ENCODE assay signal across 19 cellular contexts in the genomic region with DNA sequence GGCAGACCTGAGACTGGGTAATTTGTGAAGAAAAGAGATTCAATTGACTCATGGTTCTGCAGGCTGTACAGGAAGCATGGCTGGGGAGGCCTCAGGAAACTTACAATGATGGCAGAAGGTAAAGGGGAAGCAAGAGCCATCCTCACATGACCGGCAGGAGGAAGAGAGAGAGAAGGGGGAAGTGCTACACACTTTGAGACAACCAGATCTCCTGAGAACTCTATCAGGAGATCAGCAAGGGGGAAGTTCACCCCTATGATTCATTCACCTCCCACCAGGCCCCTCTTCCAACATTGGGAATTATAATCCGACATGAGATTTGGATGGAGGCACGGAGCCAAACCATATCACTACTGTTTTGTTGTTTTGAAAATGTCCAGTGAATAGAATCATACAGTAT.
DNase-seq lines count a peak whose midpoint lies in the region; ATAC-seq and TF ChIP-seq lines count a peak whose summit lies in the region.
"Had no signal": no experiment of that assay in that cellular context is flagged by ENCODE, and none has a peak within 500 bp of the region (broad histone marks: within the 10 kb centered on the region; RNA-seq: fewer than 3 reads in every experiment).

No MANE protein-coding gene starts in this region.

- H3K36me3 Mint-ChIP-seq in CD14-positive monocyte: peaks cover 70 to 80% of the 10 kb centered on the region in 2 donors
- H3K36me3 Mint-ChIP-seq: activated CD4-positive, alpha-beta memory T cell treated with anti-CD3 and anti-CD28 coated beads for 36 hours; activated naive CD8-positive, alpha-beta T cell treated with anti-CD3 and anti-CD28 coated beads, Interleukin-2, amount 10 ng/mL, durations not matched to agents 7 days and 5 days had no signal

- peaks cover 77% of the 10 kb centered on the region for H3K4me1 Mint-ChIP-seq in CD14-positive monocyte

- peaks cover 0 to 5% (median 0%) of the 10 kb centered on the region in 3 donors for H3K27me3 Mint-ChIP-seq in CD14-positive monocyte (ENCODE audit: low read depth in 3 of 3)

- peak overlapping the region; percentile 85 to 91 (median 86) for H3K27ac Mint-ChIP-seq in CD14-positive monocyte
- H3K27ac Mint-ChIP-seq: activated CD4-positive, alpha-beta memory T cell treated with anti-CD3 and anti-CD28 coated beads for 36 hours; activated naive CD8-positive, alpha-beta T cell treated with anti-CD3 and anti-CD28 coated beads, Interleukin-2, amount 10 ng/mL, durations not matched to agents 7 days and 5 days; activated T-cell treated with anti-CD3 and anti-CD28 coated beads, Interleukin-2, amount 50 U/mL, for 72 hours had no signal

- peaks cover 9 to 32% (median 26%) of the 10 kb centered on the region in 7 donors for H3K9me3 Mint-ChIP-seq in CD14-positive monocyte

- ATAC-seq in GM18909 (IDR thresholded peaks at IDR 0.05; ENCODE audit: poor library complexity, unreplicated experiment): no peak
- ATAC-seq: activated T-cell treated with anti-CD3 and anti-CD28 coated beads, Interleukin-2, amount 50 U/mL, for 72 hours; GM12878; PC-3 had no signal

- H3K4me3 Mint-ChIP-seq in CD14-positive monocyte: no peak overlapping the region
- H3K4me3 Mint-ChIP-seq: activated CD4-positive, alpha-beta memory T cell treated with anti-CD3 and anti-CD28 coated beads for 36 hours; activated naive CD8-positive, alpha-beta T cell treated with anti-CD3 and anti-CD28 coated beads, Interleukin-2, amount 10 ng/mL, durations not matched to agents 7 days and 5 days; activated T-cell treated with anti-CD3 and anti-CD28 coated beads, Interleukin-2, amount 50 U/mL, for 72 hours had no signal

- H3K4me3 ChIP-seq in coronary artery (no peak overlapping the region), neutrophil (ENCODE audit: low read depth in 1 of 2, low read length in 1 of 2) (no peak overlapping the region)
- H3K4me3 ChIP-seq: GM12878, stomach had no signal

- peak; percentile 85 for DNase-seq in CD14-positive monocyte (ENCODE audit: low spot score)
- DNase-seq in MV-4-11 (lab: John Stamatoyannopoulos, UW): peak; percentile 84
- DNase-seq in coronary artery (ENCODE audit: low spot score): peak; percentile 57
- no peak for DNase-seq in OCI-M2 (lab: John Stamatoyannopoulos, UW; ENCODE audit: unreplicated experiment)
- DNase-seq in RPMI8226: no peak
- DNase-seq in RKO (ENCODE audit: low spot score): no peak
- DNase-seq: activated CD4-positive, alpha-beta memory T cell treated with anti-CD3 and anti-CD28 coated beads for 36 hours; activated naive CD8-positive, alpha-beta T cell treated with anti-CD3 and anti-CD28 coated beads, Interleukin-2, amount 10 ng/mL, durations not matched to agents 7 days and 5 days; activated T-cell treated with anti-CD3 and anti-CD28 coated beads, Interleukin-2, amount 50 U/mL, for 72 hours; effector CD8-positive, alpha-beta T cell; hippocampal formation; NCI-H1930; NCI-H510A; PC-3; stimulated activated CD4-positive, alpha-beta T cell treated with anti-CD3 and anti-CD28 coated beads, Interleukin-15, amount 100 ng/mL, for 24 hours; stomach had no signal

- peaks cover 28% of the 10 kb centered on the region in 2 experiments for H3K4me1 ChIP-seq in neutrophil (ENCODE audit: control insufficient read depth in 1 of 2, insufficient read depth in 1 of 2, low read depth in 1 of 2, low read length in 1 of 2)

- TF ChIP-seq CTCF in CD14-positive monocyte (IDR thresholded peaks at IDR 0.05) (no peak), coronary artery (IDR thresholded peaks at IDR 0.05) (no peak), neutrophil (IDR thresholded peaks at IDR 0.05) (no peak)

- H3K9me3 ChIP-seq in neutrophil: peaks cover 14% of the 10 kb centered on the region
- H3K9me3 ChIP-seq: stomach had no signal

- H3K27ac ChIP-seq in coronary artery (no peak overlapping the region), neutrophil (peak overlapping the region; percentile 53)
- H3K27ac ChIP-seq: stomach had no signal

- H3K27me3 ChIP-seq in neutrophil: peaks cover 5% of the 10 kb centered on the region
- H3K27me3 ChIP-seq: stomach had no signal

- no peaks in the 10 kb centered on the region for H3K36me3 ChIP-seq in neutrophil

- intact Hi-C loops in CD14-positive monocyte (cut with micrococcal nuclease): loop anchor here (10.0 kb wide), 2 partner anchors 53 to 203 kb away; no protein-coding TSS in a partner anchor

Comparison
In these comparisons a context has a peak if more than half of its experiments do, and no peak if none do; other contexts are left out.
1. DNase-seq: peak in CD14-positive monocyte (single experiment), MV-4-11 (single experiment) and coronary artery (single experiment); none in OCI-M2 (single experiment), RPMI8226 (single experiment) and RKO (single experiment).